22 cellular contexts compared by ENCODE assay signal in genomic region chr13:40656358-40656757, GRCh38. TPM values are rescaled to one million over a fixed set of nuclear protein-coding genes. Genes with fewer than 3 reads are reported as not detected.
DNase-seq lines count a peak whose midpoint lies in the region; ATAC-seq and TF ChIP-seq lines count a peak whose summit lies in the region.
"Had no signal": no experiment of that assay in that cellular context is flagged by ENCODE, and none has a peak within 500 bp of the region (broad histone marks: within the 10 kb centered on the region; RNA-seq: fewer than 3 reads in every experiment).

No MANE protein-coding gene starts in this region.

- DNase-seq in activated CD4-positive, alpha-beta memory T cell treated with anti-CD3 and anti-CD28 coated beads for 36 hours: no peak
- DNase-seq in activated CD4-positive, alpha-beta memory T cell treated with anti-CD3 and anti-CD28 coated beads, Interleukin-2, amount 10 ng/mL, durations not matched to agents 7 days and 5 days: no peak
- no peak for DNase-seq in CD4-positive, alpha-beta T cell
- DNase-seq in OCI-LY7 (ENCODE audit: low spot score): no peak
- peak; percentile 25 for DNase-seq in epithelial cell of esophagus (ENCODE audit: low read depth)
- DNase-seq in stimulated activated CD4-positive, alpha-beta T cell treated with anti-CD3 and anti-CD28 coated beads, Interleukin-1b, Interleukin-23, amount 100 ng/mL, for 48 hours: no peak
- DNase-seq in HUDEP-2 (lab: John Stamatoyannopoulos, UW; ENCODE audit: unreplicated experiment in 76 of 76): no peak
- DNase-seq: ACHN; body of pancreas; C1 segment of cervical spinal cord; effector CD8-positive, alpha-beta T cell; esophagus squamous epithelium; kidney; lower lobe of right lung; NCI-H146; PC-9; SHP77 treated with DMSO at 0.1 percent for 48 hours; T-helper 9 cell; uterus had no signal

- H3K79me2 ChIP-seq in OCI-LY7 (ENCODE audit: insufficient read depth, low read depth, low read length): peaks cover 100% of the 10 kb centered on the region

- H3K4me1 Mint-ChIP-seq in activated CD4-positive, alpha-beta memory T cell treated with anti-CD3 and anti-CD28 coated beads for 36 hours (ENCODE audit: low read depth): peaks cover 89% of the 10 kb centered on the region
- peaks cover 83% of the 10 kb centered on the region for H3K4me1 Mint-ChIP-seq in activated CD4-positive, alpha-beta memory T cell treated with anti-CD3 and anti-CD28 coated beads, Interleukin-2, amount 10 ng/mL, durations not matched to agents 7 days and 5 days
- peaks cover 96% of the 10 kb centered on the region for H3K4me1 Mint-ChIP-seq in CD4-positive, alpha-beta T cell (ENCODE audit: low read depth)

- no peak overlapping the region for H3K4me3 Mint-ChIP-seq in activated CD4-positive, alpha-beta memory T cell treated with anti-CD3 and anti-CD28 coated beads for 36 hours
- H3K4me3 Mint-ChIP-seq in activated CD4-positive, alpha-beta memory T cell treated with anti-CD3 and anti-CD28 coated beads, Interleukin-2, amount 10 ng/mL, durations not matched to agents 7 days and 5 days: no peak overlapping the region
- peak overlapping the region; percentile 59 for H3K4me3 Mint-ChIP-seq in CD4-positive, alpha-beta T cell
- H3K4me3 Mint-ChIP-seq: WTC11 had no signal

- peak overlapping the region; percentile 59 for H3K4me2 ChIP-seq in OCI-LY7 (ENCODE audit: low read length)
- H3K4me2 ChIP-seq: PC-9 had no signal

- H3K27me3 ChIP-seq in CD4-positive, alpha-beta T cell (ENCODE audit: control insufficient read depth, insufficient read depth, low read length): no peaks in the 10 kb centered on the region
- H3K27me3 ChIP-seq: body of pancreas, esophagus squamous epithelium, uterus had no signal

- H3K9me3 ChIP-seq in CD4-positive, alpha-beta T cell (ENCODE audit: control insufficient read depth, low read length): no peaks in the 10 kb centered on the region
- peaks cover 3% of the 10 kb centered on the region; the same call in 1 of the 2 replicates for H3K9me3 ChIP-seq in OCI-LY7 (ENCODE audit: low read length)
- H3K9me3 ChIP-seq: body of pancreas, esophagus squamous epithelium, lower lobe of right lung, uterus had no signal

- intact Hi-C loops in activated CD4-positive, alpha-beta memory T cell treated with anti-CD3 and anti-CD28 coated beads for 36 hours (cut with micrococcal nuclease): no loop called here
- intact Hi-C loops in CD4-positive, alpha-beta T cell (cut with DNase I, micrococcal nuclease): no loop called here
- intact Hi-C loops in OCI-LY7 (cut with micrococcal nuclease; ENCODE audit: unreplicated experiment): no loop called here

- no peak overlapping the region for H3K27ac ChIP-seq in CD4-positive, alpha-beta T cell (ENCODE audit: low read depth, low read length)
- H3K27ac ChIP-seq in OCI-LY7 (ENCODE audit: low read depth, low read length, poor library complexity, severe bottlenecking): peak overlapping the region; percentile 96
- H3K27ac ChIP-seq: body of pancreas, esophagus squamous epithelium, lower lobe of right lung, PC-9 had no signal

- H3K27me3 Mint-ChIP-seq in activated CD4-positive, alpha-beta memory T cell treated with anti-CD3 and anti-CD28 coated beads for 36 hours: no peaks in the 10 kb centered on the region
- no peaks in the 10 kb centered on the region for H3K27me3 Mint-ChIP-seq in activated CD4-positive, alpha-beta memory T cell treated with anti-CD3 and anti-CD28 coated beads, Interleukin-2, amount 10 ng/mL, durations not matched to agents 7 days and 5 days
- H3K27me3 Mint-ChIP-seq in CD4-positive, alpha-beta T cell: no peaks in the 10 kb centered on the region
- H3K27me3 Mint-ChIP-seq: progenitor cell of endocrine pancreas had no signal

- H3K36me3 Mint-ChIP-seq in activated CD4-positive, alpha-beta memory T cell treated with anti-CD3 and anti-CD28 coated beads for 36 hours: peaks cover 17% of the 10 kb centered on the region
- peaks cover 41% of the 10 kb centered on the region for H3K36me3 Mint-ChIP-seq in activated CD4-positive, alpha-beta memory T cell treated with anti-CD3 and anti-CD28 coated beads, Interleukin-2, amount 10 ng/mL, durations not matched to agents 7 days and 5 days (ENCODE audit: low read depth)
- peaks cover 49% of the 10 kb centered on the region for H3K36me3 Mint-ChIP-seq in CD4-positive, alpha-beta T cell (ENCODE audit: low read depth)

- peaks cover 90% of the 10 kb centered on the region for H3K4me1 ChIP-seq in OCI-LY7 (ENCODE audit: insufficient read depth, low read length, poor library complexity, severe bottlenecking)

- 0 out of 2 replicates have a peak, but pooled peaks cover 6% of the 10 kb centered on the region for H4K20me1 ChIP-seq in OCI-LY7 (ENCODE audit: insufficient read depth, low read length)

- H3K27ac Mint-ChIP-seq in activated CD4-positive, alpha-beta memory T cell treated with anti-CD3 and anti-CD28 coated beads for 36 hours: peak overlapping the region; percentile 5
- no peak overlapping the region for H3K27ac Mint-ChIP-seq in activated CD4-positive, alpha-beta memory T cell treated with anti-CD3 and anti-CD28 coated beads, Interleukin-2, amount 10 ng/mL, durations not matched to agents 7 days and 5 days
- peak overlapping the region; percentile 81 for H3K27ac Mint-ChIP-seq in CD4-positive, alpha-beta T cell
- H3K27ac Mint-ChIP-seq: progenitor cell of endocrine pancreas had no signal

- H3K9me2 ChIP-seq in OCI-LY7 (ENCODE audit: insufficient read depth, low read length): no peaks in the 10 kb centered on the region

- CTCF ChIA-PET in activated CD4-positive, alpha-beta memory T cell treated with anti-CD3 and anti-CD28 coated beads for 36 hours (lab: Charles Lee): interaction anchor here (0.9 to 1.2 kb wide), 2 partner anchors 9 to 879 kb away, joined by 4 to 5 read pairs; no protein-coding TSS in a partner anchor
- CTCF ChIA-PET in activated CD4-positive, alpha-beta memory T cell treated with anti-CD3 and anti-CD28 coated beads, Interleukin-2, amount 10 ng/mL, durations not matched to agents 7 days and 5 days (lab: Charles Lee): interaction anchor here (1.5 kb wide), 1 partner anchor 12 kb away, joined by 6 read pairs; no protein-coding TSS in a partner anchor
- CTCF ChIA-PET in CD4-positive, alpha-beta T cell (lab: Charles Lee): no interaction called here
- CTCF ChIA-PET in OCI-LY7 (lab: Charles Lee; ENCODE audit: unreplicated experiment): interaction anchor here (1.1 kb wide), 1 partner anchor 11 kb away, joined by 3 read pairs; no protein-coding TSS in a partner anchor

- ATAC-seq in CD4-positive, alpha-beta T cell (ENCODE audit: poor library complexity): no peak
- ATAC-seq in HG03469 (IDR thresholded peaks at IDR 0.05; ENCODE audit: unreplicated experiment): no peak
- ATAC-seq: body of pancreas, lower lobe of right lung, WTC11 had no signal

- H3K36me3 ChIP-seq in OCI-LY7 (ENCODE audit: insufficient read depth, low read length): peaks cover 47% of the 10 kb centered on the region
- H3K36me3 ChIP-seq: esophagus squamous epithelium, lower lobe of right lung, uterus had no signal

- BruUV-seq in OCI-LY7 (replicated peaks; lab: Mats Ljungman, UMichigan): no TSS peak

- H3K4me3 ChIP-seq in OCI-LY7 (ENCODE audit: low read depth, low read length, poor library complexity, severe bottlenecking): no peak overlapping the region
- no peak overlapping the region for H3K4me3 ChIP-seq in epithelial cell of esophagus (ENCODE audit: low read length)
- H3K4me3 ChIP-seq: body of pancreas, esophagus squamous epithelium, lower lobe of right lung, PC-9, uterus had no signal

- no peak for TF ChIP-seq CTCF in CD4-positive, alpha-beta T cell (IDR thresholded peaks at IDR 0.05)
- TF ChIP-seq CTCF in OCI-LY7 (conservative IDR thresholded peaks at IDR 0.05; ENCODE audit: low read length) (no peak), epithelial cell of esophagus (IDR thresholded peaks at IDR 0.05; ENCODE audit: insufficient read depth, low read depth, low read length, missing control alignments) (no peak)

- H3K9me3 Mint-ChIP-seq in activated CD4-positive, alpha-beta memory T cell treated with anti-CD3 and anti-CD28 coated beads for 36 hours: peaks cover 2% of the 10 kb centered on the region
- peaks cover 7% of the 10 kb centered on the region for H3K9me3 Mint-ChIP-seq in activated CD4-positive, alpha-beta memory T cell treated with anti-CD3 and anti-CD28 coated beads, Interleukin-2, amount 10 ng/mL, durations not matched to agents 7 days and 5 days
- H3K9me3 Mint-ChIP-seq in CD4-positive, alpha-beta T cell: no peaks in the 10 kb centered on the region

- H2AFZ ChIP-seq in OCI-LY7 (ENCODE audit: low read length): no peak overlapping the region
- H2AFZ ChIP-seq: PC-9 had no signal

- POLR2A ChIA-PET in activated CD4-positive, alpha-beta memory T cell treated with anti-CD3 and anti-CD28 coated beads for 36 hours (lab: Charles Lee): no interaction called here
- POLR2A ChIA-PET in activated CD4-positive, alpha-beta memory T cell treated with anti-CD3 and anti-CD28 coated beads, Interleukin-2, amount 10 ng/mL, durations not matched to agents 7 days and 5 days (lab: Charles Lee): interaction anchor here (1.5 to 2.1 kb wide), 2 partner anchors 8 to 44 kb away, joined by 5 to 20 read pairs; no protein-coding TSS in a partner anchor
- POLR2A ChIA-PET in CD4-positive, alpha-beta T cell (lab: Charles Lee): interaction anchor here (1.0 to 2.7 kb wide), 2 partner anchors 9 to 588 kb away, joined by 4 to 16 read pairs; partner anchors contain the start of gene FOXO1
- POLR2A ChIA-PET in OCI-LY7 (lab: Charles Lee): interaction anchor here (1.5 to 2.2 kb wide), 2 partner anchors 8 to 80 kb away, joined by 5 to 8 read pairs; no protein-coding TSS in a partner anchor

RNA-seq across cellular contexts. Expression of gene FOXO1, which starts 10.1 kb away (rescaled TPM):
- 10 to 100 TPM; 34.2 to 34.5 TPM for total RNA-seq in activated CD4-positive, alpha-beta memory T cell treated with anti-CD3 and anti-CD28 coated beads for 36 hours
- total RNA-seq in activated CD4-positive, alpha-beta memory T cell treated with anti-CD3 and anti-CD28 coated beads, Interleukin-2, amount 10 ng/mL, durations not matched to agents 7 days and 5 days: 10 to 100 TPM; 31.6 to 32.2 TPM
- total RNA-seq in CD4-positive, alpha-beta T cell: 100 to 1,000 TPM in 1 of 2 experiments, 10 to 100 TPM in 1; 93.1 to 101 TPM
- total RNA-seq in OCI-LY7 (2014; rRNA removed; shearing (Covaris generic)): 24.0 and 29.2 TPM in 2 replicates
- total RNA-seq in OCI-LY7 (2022): 42.1 and 46.5 TPM in 2 replicates
